Comparison of ENCODE assay signal across 8 cellular contexts in genomic region chr12:14454098-14454907, GRCh38.
DNase-seq lines count a peak whose midpoint lies in the region; ATAC-seq and TF ChIP-seq lines count a peak whose summit lies in the region.

No MANE protein-coding gene starts in this region.

- no peaks in the 10 kb centered on the region for H3K9me3 ChIP-seq in SU-DHL-6 (ENCODE audit: insufficient read depth, low read length)

- 0 out of 2 replicates have a peak, but pooled peaks cover 2% of the 10 kb centered on the region for H3F3A ChIP-seq in SU-DHL-6 (ENCODE audit: insufficient read depth)

- H2AFZ ChIP-seq in SU-DHL-6 (ENCODE audit: low read depth, low read length, severe bottlenecking), result no peak overlapping the region

- H3K27ac ChIP-seq in SU-DHL-6 (ENCODE audit: low read depth, low read length) (no peak overlapping the region), epithelial cell of prostate (no peak overlapping the region)

- H3K4me3 ChIP-seq in SU-DHL-6 (ENCODE audit: insufficient read depth, low read length, poor library complexity, severe bottlenecking), result no peak overlapping the region

- H4K20me1 ChIP-seq in SU-DHL-6 (ENCODE audit: low read depth, low read length), result no peaks in the 10 kb centered on the region

- no peak overlapping the region for H3K4me2 ChIP-seq in SU-DHL-6 (ENCODE audit: low read depth, low read length, poor library complexity, severe bottlenecking)

- H3K27me3 ChIP-seq in SU-DHL-6 (ENCODE audit: low read length), result no peaks in the 10 kb centered on the region

- TF ChIP-seq CTCF in SU-DHL-6 (IDR thresholded peaks at IDR 0.05; ENCODE audit: insufficient read depth, low read length, poor library complexity, severe bottlenecking), result peak; percentile 27

- no peak overlapping the region for H3K9ac ChIP-seq in SU-DHL-6 (ENCODE audit: low read length)

- DNase-seq in DMS114 treated with DMSO at 0.1 percent for 48 hours (lab: John Stamatoyannopoulos, UW; ENCODE audit: unreplicated experiment) (peak; percentile 81), Kasumi-1 (lab: John Stamatoyannopoulos, UW) (peak; percentile 67 to 70), epithelial cell of prostate (ENCODE audit: low read depth, low spot score) (peak; percentile 6), non-pigmented ciliary epithelial cell (ENCODE audit: low read depth) (peak; percentile 4), cerebellar nuclear complex (lab: John Stamatoyannopoulos, UW) (no peak)

- peaks cover 12% of the 10 kb centered on the region; the same call in 1 of the 2 replicates for H3K36me3 ChIP-seq in SU-DHL-6 (ENCODE audit: low read length)

- ATAC-seq in GM18907 (IDR thresholded peaks at IDR 0.05; ENCODE audit: unreplicated experiment) (peak; percentile 69), GM21717 (IDR thresholded peaks at IDR 0.05; ENCODE audit: unreplicated experiment) (no peak)

- H3K79me2 ChIP-seq in SU-DHL-6 (ENCODE audit: insufficient read depth, low read length), result peaks cover 23% of the 10 kb centered on the region

- no peaks in the 10 kb centered on the region for H3K9me2 ChIP-seq in SU-DHL-6 (replicated peaks; ENCODE audit: insufficient read depth, low read length)

Comparison
In these comparisons a context has a peak if more than half of its experiments do, and no peak if none do; other contexts are left out.
1. DNase-seq: peak in DMS114 treated with DMSO at 0.1 percent for 48 hours (single experiment), Kasumi-1 (2 of 2), epithelial cell of prostate (single experiment) and non-pigmented ciliary epithelial cell (single experiment); none in cerebellar nuclear complex (0 of 2).